ENCODE assay signal across 1 cellular context in the genomic region with DNA sequence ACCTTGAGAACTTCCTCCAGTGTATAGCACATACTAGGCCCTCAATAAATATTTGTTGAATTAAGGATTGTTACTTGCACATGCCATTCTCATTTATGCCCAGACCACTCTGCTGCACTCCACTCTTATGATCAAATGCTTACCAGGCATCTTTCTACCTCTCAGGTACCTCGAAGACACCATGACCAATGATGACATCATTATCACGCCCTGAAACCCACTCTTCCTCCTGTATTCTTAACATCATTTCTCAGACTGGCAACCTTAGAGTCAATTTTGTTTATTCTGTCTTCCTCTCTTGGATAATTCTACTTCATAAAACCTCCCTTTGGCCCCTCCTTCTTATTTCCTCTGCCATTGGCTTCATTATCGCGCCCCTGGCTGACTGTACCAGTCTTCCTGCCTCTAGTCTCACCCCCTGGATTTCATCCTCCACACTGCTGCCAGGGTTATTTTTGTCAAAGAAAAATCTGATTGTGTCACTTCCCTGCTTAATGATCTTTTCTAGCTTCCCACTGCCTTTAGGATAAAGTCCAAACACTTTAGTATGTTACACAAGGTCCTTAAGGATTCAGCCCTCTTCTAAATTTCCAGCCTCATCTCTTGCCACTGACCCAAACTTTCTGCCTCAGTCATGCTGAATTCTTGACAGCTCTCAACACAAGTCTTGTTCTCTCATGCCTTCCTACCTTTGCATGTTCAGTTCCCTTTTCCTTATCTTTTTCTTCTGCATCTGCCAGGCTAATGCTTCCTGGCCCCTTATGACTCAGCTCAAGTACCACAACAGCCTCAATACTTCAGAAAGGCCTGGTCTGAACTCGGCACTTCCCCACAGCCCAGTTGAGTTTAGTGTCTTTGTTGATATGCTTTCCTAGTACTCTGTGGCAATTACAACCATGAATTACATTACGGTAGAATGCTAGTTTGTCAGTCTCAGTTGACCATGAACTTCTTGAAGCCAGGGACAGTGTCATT.
TF ChIP-seq lines count a peak whose summit lies in the region.

No MANE protein-coding gene starts in this region.

TF ChIP-seq in K562, 482 proteins besides CTCF, POLR2A, EP300 and RAD21 (continued from another document):
- TF ChIP-seq, protein P1, sequence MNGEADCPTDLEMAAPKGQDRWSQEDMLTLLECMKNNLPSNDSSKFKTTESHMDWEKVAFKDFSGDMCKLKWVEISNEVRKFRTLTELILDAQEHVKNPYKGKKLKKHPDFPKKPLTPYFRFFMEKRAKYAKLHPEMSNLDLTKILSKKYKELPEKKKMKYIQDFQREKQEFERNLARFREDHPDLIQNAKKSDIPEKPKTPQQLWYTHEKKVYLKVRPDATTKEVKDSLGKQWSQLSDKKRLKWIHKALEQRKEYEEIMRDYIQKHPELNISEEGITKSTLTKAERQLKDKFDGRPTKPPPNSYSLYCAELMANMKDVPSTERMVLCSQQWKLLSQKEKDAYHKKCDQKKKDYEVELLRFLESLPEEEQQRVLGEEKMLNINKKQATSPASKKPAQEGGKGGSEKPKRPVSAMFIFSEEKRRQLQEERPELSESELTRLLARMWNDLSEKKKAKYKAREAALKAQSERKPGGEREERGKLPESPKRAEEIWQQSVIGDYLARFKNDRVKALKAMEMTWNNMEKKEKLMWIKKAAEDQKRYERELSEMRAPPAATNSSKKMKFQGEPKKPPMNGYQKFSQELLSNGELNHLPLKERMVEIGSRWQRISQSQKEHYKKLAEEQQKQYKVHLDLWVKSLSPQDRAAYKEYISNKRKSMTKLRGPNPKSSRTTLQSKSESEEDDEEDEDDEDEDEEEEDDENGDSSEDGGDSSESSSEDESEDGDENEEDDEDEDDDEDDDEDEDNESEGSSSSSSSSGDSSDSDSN (IDR thresholded peaks at IDR 0.05; ENCODE audit: borderline replicate concordance in 1 of 2, low read depth in 2 of 2, low read length in 2 of 2), result no peak
